ENCODE assay signal across 19 cellular contexts in the genomic region with DNA sequence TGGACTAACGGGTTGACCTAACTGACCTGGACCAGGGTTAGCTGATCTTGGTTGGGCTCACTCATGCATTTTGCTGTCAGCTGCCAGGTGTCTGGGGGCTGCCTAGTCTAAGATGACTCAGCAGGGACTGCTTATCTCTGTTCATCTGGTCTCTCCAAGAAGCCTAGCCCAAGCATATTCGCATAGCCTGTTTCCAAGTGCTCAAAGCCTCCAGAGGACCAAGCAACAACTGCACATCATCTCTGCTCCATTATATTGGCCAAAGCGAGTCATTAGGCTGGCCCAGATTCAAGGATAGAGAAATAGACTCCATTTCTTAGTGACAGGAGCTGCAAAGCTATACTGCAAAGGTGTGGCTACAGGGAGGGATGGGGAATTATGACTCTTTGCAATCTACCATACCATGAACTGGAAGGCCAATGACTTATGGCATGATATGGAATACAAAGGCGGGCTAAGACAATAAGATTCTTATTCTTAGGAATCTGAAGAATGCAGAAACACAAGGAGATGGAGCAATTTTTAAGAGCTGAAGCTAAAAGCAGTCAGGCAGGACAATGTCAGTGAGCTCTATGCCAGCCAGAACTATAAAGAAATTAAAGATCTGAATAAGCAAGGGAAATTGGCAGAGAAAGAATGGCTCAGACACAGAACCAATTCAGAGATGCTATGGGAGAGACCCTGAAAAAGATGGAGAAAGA.
DNase-seq lines count a peak whose midpoint lies in the region; ATAC-seq, FAIRE-seq and TF ChIP-seq lines count a peak whose summit lies in the region.
"Had no signal": no experiment of that assay in that cellular context is flagged by ENCODE, and none has a peak within 500 bp of the region (broad histone marks: within the 10 kb centered on the region; RNA-seq: fewer than 3 reads in every experiment).

No MANE protein-coding gene starts in this region.

- no peaks in the 10 kb centered on the region for H3K27me3 Mint-ChIP-seq in endodermal cell (ENCODE audit: insufficient read depth)
- H3K27me3 Mint-ChIP-seq in activated CD8-positive, alpha-beta T cell treated with anti-CD3 and anti-CD28 coated beads for 36 hours: no peaks in the 10 kb centered on the region
- H3K27me3 Mint-ChIP-seq: stimulated activated naive CD8-positive, alpha-beta T cell treated with anti-CD3 and anti-CD28 coated beads, Interleukin-15, Interleukin-2, amounts not matched to agents 100 ng/mL and 50 ng/mL, for 24 hours had no signal

- H3K36me3 Mint-ChIP-seq in endodermal cell (ENCODE audit: low read depth): no peaks in the 10 kb centered on the region
- H3K36me3 Mint-ChIP-seq in activated CD8-positive, alpha-beta T cell treated with anti-CD3 and anti-CD28 coated beads for 36 hours (ENCODE audit: low read depth): no peaks in the 10 kb centered on the region
- H3K36me3 Mint-ChIP-seq: activated naive CD4-positive, alpha-beta T cell treated with anti-CD3 and anti-CD28 coated beads, Interleukin-2, amount 50 U/mL, for 72 hours had no signal

- peaks cover 11% of the 10 kb centered on the region for H3K9me3 ChIP-seq in endodermal cell (ENCODE audit: control insufficient read depth, low read length)
- H3K9me3 ChIP-seq: BE2C, psoas muscle had no signal

- no peaks in the 10 kb centered on the region for H3K27me3 ChIP-seq in endodermal cell (ENCODE audit: control insufficient read depth, insufficient read depth, low read length, poor library complexity, severe bottlenecking)
- H3K27me3 ChIP-seq: BE2C, body of pancreas had no signal

- POLR2A ChIA-PET in activated CD8-positive, alpha-beta T cell treated with anti-CD3 and anti-CD28 coated beads for 36 hours (lab: Charles Lee): no interaction called here

- no peak for TF ChIP-seq CTCF in endodermal cell (conservative IDR thresholded peaks at IDR 0.05)
- no peak for TF ChIP-seq CTCF in activated CD8-positive, alpha-beta T cell treated with anti-CD3 and anti-CD28 coated beads for 36 hours (IDR thresholded peaks at IDR 0.05)

- peaks cover 4% of the 10 kb centered on the region for H3K4me1 Mint-ChIP-seq in endodermal cell
- no peaks in the 10 kb centered on the region for H3K4me1 Mint-ChIP-seq in activated CD8-positive, alpha-beta T cell treated with anti-CD3 and anti-CD28 coated beads for 36 hours (ENCODE audit: low read depth)

- no peak overlapping the region for H3K9ac ChIP-seq in endodermal cell (ENCODE audit: extremely low read depth, low read length, poor library complexity, severe bottlenecking)
- H3K9ac ChIP-seq: KMS-11 had no signal

- no peak overlapping the region for H3K27ac Mint-ChIP-seq in endodermal cell
- no peak overlapping the region for H3K27ac Mint-ChIP-seq in activated CD8-positive, alpha-beta T cell treated with anti-CD3 and anti-CD28 coated beads for 36 hours
- H3K27ac Mint-ChIP-seq: activated naive CD4-positive, alpha-beta T cell treated with anti-CD3 and anti-CD28 coated beads, Interleukin-2, amount 50 U/mL, for 72 hours; activated T-helper 1 cell treated with anti-CD3 and anti-CD28 coated beads, Interleukin-12 subunit alpha, Interleukin-12 subunit beta, Interleukin-2, Interleukin-4 antibody, amounts not matched to agents 30 ng/mL and 10 ng/mL and 1 ng/mL, durations not matched to agents 14 hours and 24 hours and 36 hours; stimulated activated naive CD8-positive, alpha-beta T cell treated with anti-CD3 and anti-CD28 coated beads, Interleukin-15, Interleukin-2, amounts not matched to agents 100 ng/mL and 50 ng/mL, for 24 hours had no signal

- peak overlapping the region; percentile 25 for H3K4me3 ChIP-seq in endodermal cell (ENCODE audit: low read length)
- H3K4me3 ChIP-seq: body of pancreas, psoas muscle had no signal

- H3K27ac ChIP-seq in endodermal cell (ENCODE audit: low read depth, low read length): no peak overlapping the region
- H3K27ac ChIP-seq: 22Rv1, body of pancreas, KMS-11, psoas muscle, RWPE1 had no signal

- H3K9me3 Mint-ChIP-seq in endodermal cell: peaks cover 12% of the 10 kb centered on the region
- peaks cover 7% of the 10 kb centered on the region for H3K9me3 Mint-ChIP-seq in activated CD8-positive, alpha-beta T cell treated with anti-CD3 and anti-CD28 coated beads for 36 hours

- no peaks in the 10 kb centered on the region for H3K4me1 ChIP-seq in endodermal cell (ENCODE audit: control insufficient read depth, insufficient read depth, low read length)
- H3K4me1 ChIP-seq: BE2C, body of pancreas, psoas muscle had no signal

- 75 to 83% methylated on average over 2 to 4 of the region's 4 CpGs for WGBS in endodermal cell (ENCODE audit: insufficient coverage in 1 of 2, insufficient read length in 1 of 2), 2 experiments

- DNase-seq in DMS 273 (lab: John Stamatoyannopoulos, UW; ENCODE audit: unreplicated experiment) (peak; percentile 11), DMS 273 treated with DMSO at 0.1 percent for 48 hours (lab: John Stamatoyannopoulos, UW) (no peak), OCI-M1 (lab: John Stamatoyannopoulos, UW) (peak; percentile 37), endodermal cell (no peak), urothelium cell line (ENCODE audit: low spot score) (peak; percentile 57), superior temporal gyrus (ENCODE audit: extremely low spot score) (no peak)
- DNase-seq in activated CD8-positive, alpha-beta T cell treated with anti-CD3 and anti-CD28 coated beads for 36 hours: no peak
- DNase-seq: BE2C, body of pancreas, Calu3, NCI-H1930, psoas muscle had no signal

- CTCF ChIA-PET in activated CD8-positive, alpha-beta T cell treated with anti-CD3 and anti-CD28 coated beads for 36 hours (lab: Charles Lee): no interaction called here

- no peak for ATAC-seq in activated CD8-positive, alpha-beta T cell treated with anti-CD3 and anti-CD28 coated beads for 36 hours
- no peak for ATAC-seq in HG03097 (IDR thresholded peaks at IDR 0.05; ENCODE audit: low FRiP score, unreplicated experiment)
- ATAC-seq: activated naive CD4-positive, alpha-beta T cell treated with anti-CD3 and anti-CD28 coated beads, Interleukin-2, amount 50 U/mL, for 72 hours; body of pancreas; psoas muscle had no signal

- intact Hi-C loops in activated CD8-positive, alpha-beta T cell treated with anti-CD3 and anti-CD28 coated beads for 36 hours (cut with micrococcal nuclease): no loop called here

- no peaks in the 10 kb centered on the region for H3K36me3 ChIP-seq in endodermal cell (ENCODE audit: control insufficient read depth, insufficient read depth, low read length)
- H3K36me3 ChIP-seq: BE2C had no signal

- peak; percentile 82 for FAIRE-seq in urothelium cell line (lab: Jason Lieb, UNC)

- no peak overlapping the region for H3K4me3 Mint-ChIP-seq in endodermal cell
- H3K4me3 Mint-ChIP-seq in activated CD8-positive, alpha-beta T cell treated with anti-CD3 and anti-CD28 coated beads for 36 hours: no peak overlapping the region
- H3K4me3 Mint-ChIP-seq: activated T-helper 1 cell treated with anti-CD3 and anti-CD28 coated beads, Interleukin-12 subunit alpha, Interleukin-12 subunit beta, Interleukin-2, Interleukin-4 antibody, amounts not matched to agents 30 ng/mL and 10 ng/mL and 1 ng/mL, durations not matched to agents 14 hours and 24 hours and 36 hours; stimulated activated naive CD8-positive, alpha-beta T cell treated with anti-CD3 and anti-CD28 coated beads, Interleukin-15, Interleukin-2, amounts not matched to agents 100 ng/mL and 50 ng/mL, for 24 hours had no signal

Comparison
In these comparisons a context has a peak if more than half of its experiments do, and no peak if none do; other contexts are left out.
1. DNase-seq: peak in DMS 273 (single experiment), OCI-M1 (single experiment) and urothelium cell line (single experiment); none in DMS 273 treated with DMSO at 0.1 percent for 48 hours (single experiment), endodermal cell (single experiment), activated CD8-positive, alpha-beta T cell treated with anti-CD3 and anti-CD28 coated beads for 36 hours (single experiment) and superior temporal gyrus (single experiment).